ENCODE assay signal across 14 cellular contexts in the genomic region with DNA sequence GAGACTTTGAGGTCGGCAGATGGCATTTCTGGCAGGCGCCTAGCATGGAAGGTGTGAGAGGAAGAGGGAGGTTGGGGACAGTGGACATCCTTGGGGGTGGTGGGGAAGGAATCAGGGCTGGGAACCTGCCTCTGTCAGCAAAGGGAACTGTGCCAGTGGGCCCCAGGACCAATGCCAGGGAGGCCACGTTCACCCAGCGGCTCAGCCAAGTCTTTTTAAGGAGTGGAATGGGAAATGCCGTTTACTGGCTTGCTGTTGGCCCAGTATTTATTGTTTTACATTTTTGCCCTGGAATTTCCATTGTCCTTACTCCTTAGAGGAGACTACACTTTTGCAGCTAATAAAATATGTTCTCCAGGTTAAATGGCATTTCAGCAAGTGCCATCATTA.
DNase-seq lines count a peak whose midpoint lies in the region; ATAC-seq and TF ChIP-seq lines count a peak whose summit lies in the region.
"Had no signal": no experiment of that assay in that cellular context is flagged by ENCODE, and none has a peak within 500 bp of the region (broad histone marks: within the 10 kb centered on the region; RNA-seq: fewer than 3 reads in every experiment).

No MANE protein-coding gene starts in this region.

- no peaks in the 10 kb centered on the region for H3K27me3 ChIP-seq in RWPE2 (ENCODE audit: insufficient read depth, poor library complexity, severe bottlenecking)
- no peaks in the 10 kb centered on the region for H3K27me3 ChIP-seq in parathyroid adenoma (ENCODE audit: control insufficient read depth, insufficient read depth, low read length)

- no peaks in the 10 kb centered on the region for H3K36me3 Mint-ChIP-seq in activated T-helper 2 cell treated with anti-CD3 and anti-CD28 coated beads, Interferon-gamma antibody, Interleukin-2, Interleukin-4, amounts not matched to agents 10 μg/mL and 5 μg/mL and 100 μg/mL, durations not matched to agents 14 hours and 24 hours and 36 hours (ENCODE audit: low read depth)
- H3K36me3 Mint-ChIP-seq: activated naive CD4-positive, alpha-beta T cell treated with anti-CD3 and anti-CD28 coated beads, Interleukin-2, amount 10 ng/mL, durations not matched to agents 7 days and 5 days; WTC11 had no signal

- H3K27ac ChIP-seq in RWPE2 (ENCODE audit: poor library complexity, severe bottlenecking) (peak overlapping the region; percentile 90), parathyroid adenoma (peak overlapping the region; percentile 62)
- H3K27ac ChIP-seq: PC-9 had no signal

- no peak overlapping the region for H3K9ac ChIP-seq in parathyroid adenoma

- TF ChIP-seq CTCF in AG10803 (conservative IDR thresholded peaks at IDR 0.05; ENCODE audit: low read length) (no peak), RWPE2 (IDR thresholded peaks at IDR 0.05; ENCODE audit: poor library complexity, severe bottlenecking) (no peak), fibroblast of the aortic adventitia (IDR thresholded peaks at IDR 0.05; ENCODE audit: insufficient read depth, low read length) (no peak), parathyroid adenoma (IDR thresholded peaks at IDR 0.05) (no peak)

- H3K4me1 Mint-ChIP-seq in activated T-helper 2 cell treated with anti-CD3 and anti-CD28 coated beads, Interferon-gamma antibody, Interleukin-2, Interleukin-4, amounts not matched to agents 10 μg/mL and 5 μg/mL and 100 μg/mL, durations not matched to agents 14 hours and 24 hours and 36 hours (ENCODE audit: low read depth), result peaks cover 1% of the 10 kb centered on the region
- H3K4me1 Mint-ChIP-seq: activated naive CD4-positive, alpha-beta T cell treated with anti-CD3 and anti-CD28 coated beads, Interleukin-2, amount 10 ng/mL, durations not matched to agents 7 days and 5 days had no signal

- H3K9me3 ChIP-seq in RWPE2 (ENCODE audit: severe bottlenecking), result no peaks in the 10 kb centered on the region
- no peaks in the 10 kb centered on the region for H3K9me3 ChIP-seq in parathyroid adenoma (ENCODE audit: control insufficient read depth, low read length)

- H3K4me3 ChIP-seq in AG10803 (ENCODE audit: low read length) (no peak overlapping the region), RWPE2 (ENCODE audit: severe bottlenecking) (no peak overlapping the region), fibroblast of the aortic adventitia (ENCODE audit: low read depth, low read length) (no peak overlapping the region), parathyroid adenoma (ENCODE audit: low read depth, low read length) (no peak overlapping the region)
- H3K4me3 ChIP-seq: PC-9 had no signal

- DNase-seq in AG10803 (ENCODE audit: low read depth) (peak; percentile 84), RWPE2 (ENCODE audit: low spot score) (no peak), fibroblast of the aortic adventitia (ENCODE audit: low read depth) (peak; percentile 92), COLO829 (ENCODE audit: low spot score) (no peak)
- no peak for DNase-seq in activated naive CD4-positive, alpha-beta T cell treated with Interleukin-2 at 50 U/mL for 16 hours
- no peak for DNase-seq in activated T-helper 2 cell treated with anti-CD3 and anti-CD28 coated beads, Interferon-gamma antibody, Interleukin-2, Interleukin-4, amounts not matched to agents 10 μg/mL and 5 μg/mL and 100 μg/mL, durations not matched to agents 14 hours and 24 hours and 36 hours (ENCODE audit: low spot score)
- DNase-seq: activated naive CD4-positive, alpha-beta T cell treated with anti-CD3 and anti-CD28 coated beads, Interleukin-2, amount 10 ng/mL, durations not matched to agents 7 days and 5 days; NCI-H510A treated with DMSO at 0.1 percent for 48 hours; PC-9; stimulated activated naive B cell treated with anti-CD40 and anti-IgM and Interleukin-4, amounts not matched to agents 10 μg/mL and 1 μg/mL and 100 μg/mL, for 72 hours had no signal

- no peak overlapping the region for H3K4me3 Mint-ChIP-seq in activated T-helper 2 cell treated with anti-CD3 and anti-CD28 coated beads, Interferon-gamma antibody, Interleukin-2, Interleukin-4, amounts not matched to agents 10 μg/mL and 5 μg/mL and 100 μg/mL, durations not matched to agents 14 hours and 24 hours and 36 hours (ENCODE audit: low read depth)
- H3K4me3 Mint-ChIP-seq: activated naive CD4-positive, alpha-beta T cell treated with anti-CD3 and anti-CD28 coated beads, Interleukin-2, amount 10 ng/mL, durations not matched to agents 7 days and 5 days; neural crest cell; stimulated activated naive B cell treated with anti-CD40 and anti-IgM and Interleukin-4, amounts not matched to agents 10 μg/mL and 1 μg/mL and 100 μg/mL, for 72 hours; WTC11 had no signal

- H2AFZ ChIP-seq in parathyroid adenoma, result peak overlapping the region; percentile 59
- H2AFZ ChIP-seq: PC-9 had no signal

- ATAC-seq in RWPE2 (ENCODE audit: low read depth) (no peak), GM19452 (IDR thresholded peaks at IDR 0.05; ENCODE audit: unreplicated experiment) (no peak)
- ATAC-seq: stimulated activated naive B cell treated with anti-CD40 and anti-IgM and Interleukin-4, amounts not matched to agents 10 μg/mL and 1 μg/mL and 100 μg/mL, for 72 hours had no signal

- no peaks in the 10 kb centered on the region for H3K9me3 Mint-ChIP-seq in activated T-helper 2 cell treated with anti-CD3 and anti-CD28 coated beads, Interferon-gamma antibody, Interleukin-2, Interleukin-4, amounts not matched to agents 10 μg/mL and 5 μg/mL and 100 μg/mL, durations not matched to agents 14 hours and 24 hours and 36 hours
- H3K9me3 Mint-ChIP-seq: activated naive CD4-positive, alpha-beta T cell treated with anti-CD3 and anti-CD28 coated beads, Interleukin-2, amount 10 ng/mL, durations not matched to agents 7 days and 5 days; neural crest cell had no signal

- peaks cover 15% of the 10 kb centered on the region for H3K27me3 Mint-ChIP-seq in activated T-helper 2 cell treated with anti-CD3 and anti-CD28 coated beads, Interferon-gamma antibody, Interleukin-2, Interleukin-4, amounts not matched to agents 10 μg/mL and 5 μg/mL and 100 μg/mL, durations not matched to agents 14 hours and 24 hours and 36 hours (ENCODE audit: low read depth)
- H3K27me3 Mint-ChIP-seq: stimulated activated naive B cell treated with anti-CD40 and anti-IgM and Interleukin-4, amounts not matched to agents 10 μg/mL and 1 μg/mL and 100 μg/mL, for 72 hours had no signal

- H3K4me1 ChIP-seq in RWPE2 (ENCODE audit: insufficient read depth, poor library complexity, severe bottlenecking) (peaks cover 21% of the 10 kb centered on the region), parathyroid adenoma (peaks cover 11% of the 10 kb centered on the region)

- no peaks in the 10 kb centered on the region for H3K36me3 ChIP-seq in RWPE2 (ENCODE audit: low read depth)
- no peaks in the 10 kb centered on the region for H3K36me3 ChIP-seq in parathyroid adenoma (ENCODE audit: control insufficient read depth, insufficient read depth, low read length)

- no peak overlapping the region for H3K4me2 ChIP-seq in parathyroid adenoma (ENCODE audit: low read length)
- H3K4me2 ChIP-seq: PC-9 had no signal

- peaks cover 2% of the 10 kb centered on the region for H3K79me2 ChIP-seq in parathyroid adenoma

- no peak overlapping the region for H3K27ac Mint-ChIP-seq in activated T-helper 2 cell treated with anti-CD3 and anti-CD28 coated beads, Interferon-gamma antibody, Interleukin-2, Interleukin-4, amounts not matched to agents 10 μg/mL and 5 μg/mL and 100 μg/mL, durations not matched to agents 14 hours and 24 hours and 36 hours
- H3K27ac Mint-ChIP-seq: activated naive CD4-positive, alpha-beta T cell treated with anti-CD3 and anti-CD28 coated beads, Interleukin-2, amount 10 ng/mL, durations not matched to agents 7 days and 5 days; stimulated activated naive B cell treated with anti-CD40 and anti-IgM and Interleukin-4, amounts not matched to agents 10 μg/mL and 1 μg/mL and 100 μg/mL, for 72 hours; WTC11 had no signal

- intact Hi-C loops in activated T-helper 2 cell treated with anti-CD3 and anti-CD28 coated beads, Interferon-gamma antibody, Interleukin-2, Interleukin-4, amounts not matched to agents 10 μg/mL and 5 μg/mL and 100 μg/mL, durations not matched to agents 14 hours and 24 hours and 36 hours (cut with micrococcal nuclease), result no loop called here

Comparison
In these comparisons a context has a peak if more than half of its experiments do, and no peak if none do; other contexts are left out.
1. DNase-seq: peak in AG10803 (single experiment) and fibroblast of the aortic adventitia (single experiment); none in RWPE2 (single experiment), COLO829 (single experiment), activated naive CD4-positive, alpha-beta T cell treated with Interleukin-2 at 50 U/mL for 16 hours (single experiment) and activated T-helper 2 cell treated with anti-CD3 and anti-CD28 coated beads, Interferon-gamma antibody, Interleukin-2, Interleukin-4, amounts not matched to agents 10 μg/mL and 5 μg/mL and 100 μg/mL, durations not matched to agents 14 hours and 24 hours and 36 hours (single experiment).